16 cellular contexts compared by ENCODE assay signal in the genomic region with DNA sequence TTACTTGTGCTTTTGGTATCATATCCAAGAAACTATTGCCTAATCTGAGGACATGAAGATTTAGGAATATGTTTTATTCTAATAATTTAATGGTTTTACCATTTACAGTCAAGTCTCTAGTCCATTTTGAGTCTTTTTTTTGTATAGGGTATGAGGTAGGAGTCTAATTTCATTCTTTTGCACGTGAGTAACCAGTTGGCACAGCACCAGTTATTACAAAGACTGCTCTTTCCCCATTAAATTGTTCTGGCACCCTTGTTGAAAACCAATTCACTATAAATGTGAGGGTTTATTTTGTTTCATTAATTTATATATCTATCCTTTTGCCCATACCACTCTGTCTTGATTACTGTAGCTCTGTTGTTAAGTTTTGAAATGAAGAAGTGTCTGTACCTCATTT.
DNase-seq lines count a peak whose midpoint lies in the region; ATAC-seq and TF ChIP-seq lines count a peak whose summit lies in the region.
"Had no signal": no experiment of that assay in that cellular context is flagged by ENCODE, and none has a peak within 500 bp of the region (broad histone marks: within the 10 kb centered on the region; RNA-seq: fewer than 3 reads in every experiment).

No MANE protein-coding gene starts in this region.

- H3K4me1 ChIP-seq in left ventricle myocardium inferior, result no peaks in the 10 kb centered on the region
- H3K4me1 ChIP-seq: A549 had no signal

- H3K4me3 ChIP-seq in cardiac fibroblast (replicated peaks in 1 of 2; ENCODE audit: low read depth in 2 of 2, low read length in 2 of 2) (no peak overlapping the region), fibroblast of pulmonary artery (replicated peaks; ENCODE audit: low read depth, low read length) (no peak overlapping the region), left ventricle myocardium inferior (no peak overlapping the region)
- H3K4me3 ChIP-seq: A549 had no signal

- no peaks in the 10 kb centered on the region for H3K27me3 ChIP-seq in left ventricle myocardium inferior (ENCODE audit: low read depth)

- peak; percentile 57 for DNase-seq in EH (ENCODE audit: low read depth)
- DNase-seq in HT1080 (ENCODE audit: low read depth), result peak; percentile 19
- peak; percentile 35 to 50 for DNase-seq in cardiac fibroblast (ENCODE audit: low read depth in 2 of 2)
- peak; percentile 50 for DNase-seq in fibroblast of pulmonary artery (ENCODE audit: low read depth)
- DNase-seq in left ventricle myocardium inferior, result no peak
- no peak for DNase-seq in activated effector memory CD4-positive, alpha-beta T cell treated with anti-CD3 and anti-CD28 coated beads, Interleukin-2, amount 50 U/mL, for 16 hours
- DNase-seq: C1 segment of cervical spinal cord, H9, NCI-H1436 treated with DMSO at 0.1 percent for 48 hours, NCI-H2029 treated with DMSO at 0.1 percent for 48 hours, NCI-H510A treated with DMSO at 0.1 percent for 48 hours had no signal

- H3K27ac ChIP-seq in left ventricle myocardium inferior (replicated peaks), result no peak overlapping the region
- H3K27ac ChIP-seq: A549, HL-60 had no signal

- no peaks in the 10 kb centered on the region for H3K36me3 ChIP-seq in left ventricle myocardium inferior

- intact Hi-C loops in left ventricle myocardium inferior (cut with micrococcal nuclease), result no loop called here

- no peaks in the 10 kb centered on the region for H3K9me3 ChIP-seq in left ventricle myocardium inferior (replicated peaks)
- H3K9me3 ChIP-seq: A549 had no signal

- ATAC-seq in HG02938 (IDR thresholded peaks at IDR 0.05; ENCODE audit: unreplicated experiment), result no peak
- ATAC-seq: A549, Panc1, Right ventricle myocardium inferior had no signal

- TF ChIP-seq CTCF in cardiac fibroblast (IDR thresholded peaks at IDR 0.05; ENCODE audit: low read depth, low read length) (no peak), fibroblast of pulmonary artery (IDR thresholded peaks at IDR 0.05; ENCODE audit: low read length, missing control alignments) (no peak), left ventricle myocardium inferior (IDR thresholded peaks at IDR 0.05; ENCODE audit: borderline replicate concordance) (no peak)

Comparison
In these comparisons a context has a peak if more than half of its experiments do, and no peak if none do; other contexts are left out.
1. DNase-seq: peak in EH (single experiment), HT1080 (single experiment), cardiac fibroblast (2 of 2) and fibroblast of pulmonary artery (single experiment); none in left ventricle myocardium inferior (single experiment) and activated effector memory CD4-positive, alpha-beta T cell treated with anti-CD3 and anti-CD28 coated beads, Interleukin-2, amount 50 U/mL, for 16 hours (single experiment).